ENCODE assay signal across 8 cellular contexts in genomic region chr6:33212857-33213165, GRCh38. TPM values are rescaled to one million over a fixed set of nuclear protein-coding genes. Genes with fewer than 3 reads are reported as not detected.
DNase-seq lines count a peak whose midpoint lies in the region; ATAC-seq and TF ChIP-seq lines count a peak whose summit lies in the region.

No MANE protein-coding gene starts in this region.

- H3K4me1 ChIP-seq in HUES48 (ENCODE audit: control insufficient read depth, insufficient read depth, low read length) (peaks cover 24% of the 10 kb centered on the region), duodenal mucosa (ENCODE audit: control insufficient read depth in 1 of 2, insufficient read depth in 2 of 2, low read length in 2 of 2) (peaks cover 15 to 24% of the 10 kb centered on the region in 2 donors)

- no peak overlapping the region for H3K27ac Mint-ChIP-seq in natural killer cell treated with Interleukin-12 subunit alpha and Interleukin-12 subunit beta and Interleukin-15 and Interleukin-18, amount 100 ng/mL, for 72 hours

- no peaks in the 10 kb centered on the region for H3K9me3 Mint-ChIP-seq in natural killer cell treated with Interleukin-12 subunit alpha and Interleukin-12 subunit beta and Interleukin-15 and Interleukin-18, amount 100 ng/mL, for 72 hours

- DNase-seq in AG04449 (ENCODE audit: low read depth, low spot score) (no peak), dermis blood vessel endothelial cell (no peak), COR-L47 (lab: John Stamatoyannopoulos, UW) (no peak)
- DNase-seq in natural killer cell treated with Interleukin-12 subunit alpha and Interleukin-12 subunit beta and Interleukin-15 and Interleukin-18, amount 100 ng/mL, for 72 hours (ENCODE audit: low spot score): no peak

- H3K9ac ChIP-seq in HUES48 (ENCODE audit: low read depth, low read length): no peak overlapping the region
- peak overlapping the region; percentile 50 to 51 for H3K9ac ChIP-seq in duodenal mucosa (ENCODE audit: low read depth in 1 of 2, low read length in 2 of 2)

- H3K4me3 Mint-ChIP-seq in natural killer cell treated with Interleukin-12 subunit alpha and Interleukin-12 subunit beta and Interleukin-15 and Interleukin-18, amount 100 ng/mL, for 72 hours: peak overlapping the region; percentile 6

- peaks cover 25 to 26% of the 10 kb centered on the region in 2 donors for H3K27me3 Mint-ChIP-seq in natural killer cell treated with Interleukin-12 subunit alpha and Interleukin-12 subunit beta and Interleukin-15 and Interleukin-18, amount 100 ng/mL, for 72 hours

- H3K4me1 Mint-ChIP-seq in natural killer cell treated with Interleukin-12 subunit alpha and Interleukin-12 subunit beta and Interleukin-15 and Interleukin-18, amount 100 ng/mL, for 72 hours (ENCODE audit: low read depth in 2 of 2): peaks cover 33% of the 10 kb centered on the region in 2 donors

- H3K4me3 ChIP-seq in AG04449 (ENCODE audit: low read depth, low read length): peak overlapping the region; percentile 62
- peak overlapping the region; percentile 81 for H3K4me3 ChIP-seq in HUES48 (ENCODE audit: low read depth, low read length)
- H3K4me3 ChIP-seq in duodenal mucosa (ENCODE audit: low read depth in 1 of 2, low read length in 2 of 2): peak overlapping the region; percentile 37 to 68

- no peak for ATAC-seq in natural killer cell treated with Interleukin-12 subunit alpha and Interleukin-12 subunit beta and Interleukin-15 and Interleukin-18, amount 100 ng/mL, for 72 hours
- ATAC-seq in GM21619 (IDR thresholded peaks at IDR 0.05; ENCODE audit: unreplicated experiment): no peak
- ATAC-seq in GM21529 (IDR thresholded peaks at IDR 0.05; ENCODE audit: unreplicated experiment): no peak

- POLR2A ChIA-PET in AG04449 (lab: Yijun Ruan, JAX): interaction anchor here (0.7 to 1.1 kb wide), 4 partner anchors 35 to 76 kb away, joined by 3 to 11 read pairs (median 4); partner anchors contain the start of genes PFDN6 and WDR46

- no peak for TF ChIP-seq CTCF in AG04449 (IDR thresholded peaks at IDR 0.05; ENCODE audit: insufficient read depth, low read length, missing control alignments)

- peaks cover 10% of the 10 kb centered on the region for H3K36me3 Mint-ChIP-seq in natural killer cell treated with Interleukin-12 subunit alpha and Interleukin-12 subunit beta and Interleukin-15 and Interleukin-18, amount 100 ng/mL, for 72 hours

- H3K27ac ChIP-seq in HUES48 (ENCODE audit: low read depth, low read length) (no peak overlapping the region), duodenal mucosa (ENCODE audit: low read depth, low read length) (no peak overlapping the region)

- peaks cover 20% of the 10 kb centered on the region for H3K36me3 ChIP-seq in HUES48 (ENCODE audit: control insufficient read depth, insufficient read depth, low read length)
- peaks cover 5 to 11% of the 10 kb centered on the region in 2 donors for H3K36me3 ChIP-seq in duodenal mucosa (ENCODE audit: control insufficient read depth in 1 of 2, insufficient read depth in 2 of 2, low read length in 2 of 2)

- no peaks in the 10 kb centered on the region for H3K9me3 ChIP-seq in HUES48 (ENCODE audit: control insufficient read depth, insufficient read depth, low read length)
- no peaks in the 10 kb centered on the region for H3K9me3 ChIP-seq in duodenal mucosa (ENCODE audit: control insufficient read depth in 1 of 2, low read length in 2 of 2)

- CTCF ChIA-PET in AG04449 (lab: Yijun Ruan, JAX): interaction anchor here (0.9 to 6.0 kb wide), 4 partner anchors 15 to 279 kb away, joined by 3 to 36 read pairs (median 4); no protein-coding TSS in a partner anchor

- peaks cover 76% of the 10 kb centered on the region for H3K27me3 ChIP-seq in HUES48 (ENCODE audit: control insufficient read depth, insufficient read depth, low read length)
- peaks cover 11 to 23% of the 10 kb centered on the region in 2 donors for H3K27me3 ChIP-seq in duodenal mucosa (ENCODE audit: control insufficient read depth in 1 of 2, insufficient read depth in 2 of 2, low read length in 2 of 2)

RNA-seq across cellular contexts. Expression of gene RING1, which starts 4.5 kb away (rescaled TPM):
- 10 to 100 TPM; 31.1 to 35.5 TPM for total RNA-seq in natural killer cell treated with Interleukin-12 subunit alpha and Interleukin-12 subunit beta and Interleukin-15 and Interleukin-18, amount 100 ng/mL, for 72 hours
- total RNA-seq in dermis blood vessel endothelial cell: 22.6 and 29.0 TPM in 2 replicates

RNA-seq across cellular contexts. Expression of gene HSD17B8, which starts 8.4 kb away (rescaled TPM):
- 1 to 10 TPM; 3.3 to 6.2 TPM for total RNA-seq in natural killer cell treated with Interleukin-12 subunit alpha and Interleukin-12 subunit beta and Interleukin-15 and Interleukin-18, amount 100 ng/mL, for 72 hours
- total RNA-seq in dermis blood vessel endothelial cell: 8.7 and 9.7 TPM in 2 replicates

RNA-seq across cellular contexts. Expression of gene SLC39A7, which starts 12.1 kb away (rescaled TPM):
- 100 to 1,000 TPM in 1 of 2 donors, 10 to 100 TPM in 1; 91.5 to 102 TPM for total RNA-seq in natural killer cell treated with Interleukin-12 subunit alpha and Interleukin-12 subunit beta and Interleukin-15 and Interleukin-18, amount 100 ng/mL, for 72 hours
- total RNA-seq in dermis blood vessel endothelial cell: 93.6 and 99.4 TPM in 2 replicates

RNA-seq across cellular contexts. Expression of gene RXRB, which starts 12.3 kb away (rescaled TPM):
- total RNA-seq in natural killer cell treated with Interleukin-12 subunit alpha and Interleukin-12 subunit beta and Interleukin-15 and Interleukin-18, amount 100 ng/mL, for 72 hours: 10 to 100 TPM; 43.9 to 50.4 TPM
- total RNA-seq in dermis blood vessel endothelial cell: 26.6 and 27.9 TPM in 2 replicates

RNA-seq across cellular contexts. Expression of gene COL11A2, which starts 20.5 kb away (rescaled TPM):
- total RNA-seq in natural killer cell treated with Interleukin-12 subunit alpha and Interleukin-12 subunit beta and Interleukin-15 and Interleukin-18, amount 100 ng/mL, for 72 hours: 1 to 10 TPM; 1.1 to 1.3 TPM
- 0.28 and 0.34 TPM in 2 replicates for total RNA-seq in dermis blood vessel endothelial cell
